23 cellular contexts compared by ENCODE assay signal in the genomic region with DNA sequence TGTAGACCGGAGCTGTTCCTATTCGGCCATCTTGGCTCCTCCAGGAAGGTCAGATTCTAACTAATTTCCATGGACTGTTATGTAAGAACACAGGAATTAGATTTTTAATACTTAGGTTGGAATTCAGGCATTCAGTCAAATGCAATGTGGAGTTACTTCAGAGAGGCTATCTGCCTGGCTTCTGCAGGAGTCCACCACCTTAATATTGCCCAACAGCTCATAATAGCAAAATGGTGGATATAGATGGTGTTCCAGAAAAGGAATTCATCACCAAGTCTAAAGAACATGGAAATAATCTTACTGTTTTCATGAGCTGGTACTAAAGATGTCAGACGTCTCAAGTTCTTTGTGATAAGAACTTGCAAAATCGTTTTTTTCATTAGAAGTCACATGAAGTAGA. TPM values are rescaled to one million over a fixed set of nuclear protein-coding genes. Genes with fewer than 3 reads are reported as not detected.
A peak's percentile ranks its signal among the peaks of the same experiment; 100 is the strongest.
DNase-seq lines count a peak whose midpoint lies in the region; ATAC-seq and TF ChIP-seq lines count a peak whose summit lies in the region.
"Had no signal": no experiment of that assay in that cellular context is flagged by ENCODE, and none has a peak within 500 bp of the region (broad histone marks: within the 10 kb centered on the region; RNA-seq: fewer than 3 reads in every experiment).

No MANE protein-coding gene starts in this region.

- no peak overlapping the region for H3K27ac ChIP-seq in IMR-90 (ENCODE audit: insufficient read depth, low read length)
- no peak overlapping the region for H3K27ac ChIP-seq in colonic mucosa
- no peak overlapping the region for H3K27ac ChIP-seq in iPS-20b (ENCODE audit: low read length)
- H3K27ac ChIP-seq in naive thymus-derived CD4-positive, alpha-beta T cell (ENCODE audit: low read depth, low read length), result no peak overlapping the region
- H3K27ac ChIP-seq: lower lobe of right lung had no signal

- in situ Hi-C loops in IMR-90 (cut with MboI; ENCODE audit: low sequenced_read_pairs), result no loop called here

- H2AK9ac ChIP-seq in IMR-90 (replicated peaks; ENCODE audit: low read depth, low read length, poor library complexity), result no peak overlapping the region

- no peak overlapping the region for H2BK15ac ChIP-seq in IMR-90 (ENCODE audit: low read depth, low read length)

- H3K79me1 ChIP-seq in IMR-90 (ENCODE audit: low read depth in 1 of 2, low read length in 2 of 2), result peaks cover 7 to 10% of the 10 kb centered on the region in 2 experiments; a peak in 2 of 4 replicates

- no peak overlapping the region for H4K91ac ChIP-seq in IMR-90 (ENCODE audit: insufficient read depth, low read depth, low read length)

- no TSS peak for BruUV-seq in IMR-90 (replicated peaks; lab: Mats Ljungman, UMichigan)

- no peak overlapping the region for H3K9ac ChIP-seq in IMR-90 (ENCODE audit: low read depth, low read length)
- no peak overlapping the region for H3K9ac ChIP-seq in colonic mucosa (ENCODE audit: low read depth in 2 of 2, low read length in 2 of 2)
- peak overlapping the region; percentile 71; the same call in 1 of the 2 replicates for H3K9ac ChIP-seq in iPS-20b (ENCODE audit: low read depth, low read length)

- H3K4me2 ChIP-seq in IMR-90 (ENCODE audit: low read depth, low read length), result no peak overlapping the region

- no peak overlapping the region for H3K4ac ChIP-seq in IMR-90 (ENCODE audit: low read depth, low read length)

- H3K36me3 Mint-ChIP-seq in progenitor cell of endocrine pancreas (ENCODE audit: insufficient read depth), result peaks cover 16% of the 10 kb centered on the region
- H3K36me3 Mint-ChIP-seq in naive thymus-derived CD4-positive, alpha-beta T cell, result peaks cover 0 to 34% (median 14%) of the 10 kb centered on the region in 5 donors

- H3K27me3 ChIP-seq in IMR-90 (ENCODE audit: control insufficient read depth, insufficient read depth, low read length) (no peaks in the 10 kb centered on the region), colonic mucosa (no peaks in the 10 kb centered on the region), iPS-20b (ENCODE audit: insufficient read depth, low read length) (no peaks in the 10 kb centered on the region)
- no peaks in the 10 kb centered on the region for H3K27me3 ChIP-seq in naive thymus-derived CD4-positive, alpha-beta T cell (ENCODE audit: control insufficient read depth in 2 of 2, insufficient read depth in 2 of 2, low read length in 2 of 2)
- H3K27me3 ChIP-seq: transverse colon had no signal

- no peak for TF ChIP-seq CTCF in IMR-90 (conservative IDR thresholded peaks at IDR 0.05; ENCODE audit: low read depth, low read length)
- no peak for TF ChIP-seq CTCF in colonic mucosa (IDR thresholded peaks at IDR 0.05)
- no peak for TF ChIP-seq CTCF in progenitor cell of endocrine pancreas (IDR thresholded peaks at IDR 0.05; ENCODE audit: unreplicated experiment)

- H3K56ac ChIP-seq in IMR-90 (ENCODE audit: extremely low read depth, insufficient read depth, low read length), result no peak overlapping the region

- POLR2A ChIA-PET in IMR-90 (lab: Charles Lee; ENCODE audit: unreplicated experiment), result no interaction called here
- POLR2A ChIA-PET in naive thymus-derived CD4-positive, alpha-beta T cell (lab: Charles Lee), result no interaction called here

- no peak overlapping the region for H2AFZ ChIP-seq in IMR-90 (replicated peaks; ENCODE audit: low read length, poor library complexity)

- H2BK5ac ChIP-seq in IMR-90 (ENCODE audit: low read depth, low read length, poor library complexity, severe bottlenecking), result no peak overlapping the region

- peaks cover 9% of the 10 kb centered on the region for H3K4me1 Mint-ChIP-seq in progenitor cell of endocrine pancreas (ENCODE audit: low read depth)
- H3K4me1 Mint-ChIP-seq in naive thymus-derived CD4-positive, alpha-beta T cell, result no peaks in the 10 kb centered on the region
- H3K4me1 Mint-ChIP-seq: activated naive CD4-positive, alpha-beta T cell treated with anti-CD3 and anti-CD28 coated beads, Interleukin-2, amount 50 U/mL, for 24 hours; CD8-positive, alpha-beta memory T cell had no signal

- peaks cover 3% of the 10 kb centered on the region for H3K36me3 ChIP-seq in IMR-90 (ENCODE audit: control insufficient read depth, insufficient read depth, low read length)
- no peaks in the 10 kb centered on the region for H3K36me3 ChIP-seq in colonic mucosa
- peaks cover 15% of the 10 kb centered on the region for H3K36me3 ChIP-seq in iPS-20b (ENCODE audit: insufficient read depth, low read depth, low read length)
- peaks cover 0 to 9% (median 0%) of the 10 kb centered on the region in 3 experiments for H3K36me3 ChIP-seq in naive thymus-derived CD4-positive, alpha-beta T cell (ENCODE audit: control insufficient read depth in 2 of 3, insufficient read depth in 3 of 3, low read length in 3 of 3)
- H3K36me3 ChIP-seq: transverse colon had no signal

- CTCF ChIA-PET in IMR-90 (lab: Yijun Ruan, JAX), result no interaction called here
- CTCF ChIA-PET in naive thymus-derived CD4-positive, alpha-beta T cell (lab: Charles Lee), result interaction anchor here (0.5 to 0.6 kb wide), 2 partner anchors 126 to 292 kb away, joined by 3 to 4 read pairs; no protein-coding TSS in a partner anchor

- H3K4me3 ChIP-seq in IMR-90 (ENCODE audit: insufficient read depth, low read depth, low read length), result no peak overlapping the region
- peak overlapping the region; percentile 5 for H3K4me3 ChIP-seq in colonic mucosa
- H3K4me3 ChIP-seq in iPS-20b (ENCODE audit: low read length), result peak overlapping the region; percentile 73
- H3K4me3 ChIP-seq in naive thymus-derived CD4-positive, alpha-beta T cell (ENCODE audit: low read length), result no peak overlapping the region
- H3K4me3 ChIP-seq: lower lobe of right lung had no signal

- no peak for ATAC-seq in IMR-90 (ENCODE audit: low read depth)
- no peak for ATAC-seq in GM19328 (IDR thresholded peaks at IDR 0.05; ENCODE audit: unreplicated experiment)
- ATAC-seq in naive thymus-derived CD4-positive, alpha-beta T cell, result no peak
- ATAC-seq: lower lobe of right lung; stimulated activated naive CD8-positive, alpha-beta T cell treated with anti-CD3 and anti-CD28 coated beads, Interleukin-15, Interleukin-2, amounts not matched to agents 100 U/mL and 50 U/mL, for 24 hours had no signal

- H2BK120ac ChIP-seq in IMR-90 (ENCODE audit: low read depth, low read length), result no peak overlapping the region

- WGBS in IMR-90 (ENCODE audit: extremely low coverage in 2 of 2, insufficient read length in 1 of 2), 2 experiments, result no CpG with 5 or more reads among the region's 4 CpGs

- intact Hi-C loops in IMR-90 (cut with micrococcal nuclease), result no loop called here
- intact Hi-C loops in colonic mucosa (cut with DNase I), result no loop called here
- intact Hi-C loops in naive thymus-derived CD4-positive, alpha-beta T cell (cut with micrococcal nuclease), result no loop called here

- H3K18ac ChIP-seq in IMR-90 (ENCODE audit: low read depth, low read length), result no peak overlapping the region

- dilution Hi-C loops in IMR-90 (cut with HindIII; ENCODE audit: low sequenced_read_pairs, unreplicated experiment), result no loop called here

- H3K9me3 ChIP-seq in IMR-90 (ENCODE audit: control insufficient read depth, insufficient read depth, low read length), result no peaks in the 10 kb centered on the region
- no peaks in the 10 kb centered on the region for H3K9me3 ChIP-seq in colonic mucosa
- no peaks in the 10 kb centered on the region for H3K9me3 ChIP-seq in iPS-20b (ENCODE audit: insufficient read depth, low read depth, low read length)
- no peaks in the 10 kb centered on the region for H3K9me3 ChIP-seq in naive thymus-derived CD4-positive, alpha-beta T cell (ENCODE audit: control insufficient read depth in 2 of 3, low read length in 3 of 3)
- H3K9me3 ChIP-seq: lower lobe of right lung, transverse colon had no signal

- no peak overlapping the region for H2BK20ac ChIP-seq in IMR-90 (ENCODE audit: low read depth, low read length)

- no peak overlapping the region for H4K5ac ChIP-seq in IMR-90 (ENCODE audit: low read depth, low read length)

- no peaks in the 10 kb centered on the region for H3K9me3 Mint-ChIP-seq in progenitor cell of endocrine pancreas (ENCODE audit: low read depth)
- no peaks in the 10 kb centered on the region for H3K9me3 Mint-ChIP-seq in naive thymus-derived CD4-positive, alpha-beta T cell
- H3K9me3 Mint-ChIP-seq: activated naive CD4-positive, alpha-beta T cell treated with anti-CD3 and anti-CD28 coated beads, Interleukin-2, amount 50 U/mL, for 24 hours; CD8-positive, alpha-beta memory T cell had no signal

- no peak for TF ChIP-seq RAD21 in IMR-90 (IDR thresholded peaks at IDR 0.05; ENCODE audit: low read length)

- H3K4me3 Mint-ChIP-seq in progenitor cell of endocrine pancreas (ENCODE audit: low read depth), result peak overlapping the region; percentile 81
- H3K4me3 Mint-ChIP-seq in naive thymus-derived CD4-positive, alpha-beta T cell, result no peak overlapping the region
- H3K4me3 Mint-ChIP-seq: activated naive CD4-positive, alpha-beta T cell treated with anti-CD3 and anti-CD28 coated beads, Interleukin-2, amount 50 U/mL, for 24 hours; CD8-positive, alpha-beta memory T cell had no signal

- H3K14ac ChIP-seq in IMR-90 (replicated peaks; ENCODE audit: low read depth, low read length), result no peak overlapping the region

- H4K8ac ChIP-seq in IMR-90 (ENCODE audit: low read depth in 2 of 2, low read length in 2 of 2), result no peak overlapping the region

- no peak overlapping the region for H3K23ac ChIP-seq in IMR-90 (ENCODE audit: low read depth, low read length)

- peaks cover 3% of the 10 kb centered on the region; the same call in 1 of the 2 replicates for H3K9me1 ChIP-seq in IMR-90 (ENCODE audit: insufficient read depth, low read length)

- TF ChIP-seq POLR2A in IMR-90 (IDR thresholded peaks at IDR 0.05; ENCODE audit: low read depth, low read length), result no peak

- H3K27ac Mint-ChIP-seq in progenitor cell of endocrine pancreas, result peak overlapping the region; percentile 97
- no peak overlapping the region for H3K27ac Mint-ChIP-seq in naive thymus-derived CD4-positive, alpha-beta T cell
- H3K27ac Mint-ChIP-seq: activated naive CD4-positive, alpha-beta T cell treated with anti-CD3 and anti-CD28 coated beads, Interleukin-2, amount 50 U/mL, for 24 hours had no signal

- H3K27me3 Mint-ChIP-seq in progenitor cell of endocrine pancreas, result no peaks in the 10 kb centered on the region
- no peaks in the 10 kb centered on the region for H3K27me3 Mint-ChIP-seq in naive thymus-derived CD4-positive, alpha-beta T cell
- H3K27me3 Mint-ChIP-seq: activated naive CD4-positive, alpha-beta T cell treated with anti-CD3 and anti-CD28 coated beads, Interleukin-2, amount 50 U/mL, for 24 hours; CD8-positive, alpha-beta memory T cell had no signal

- H4K20me1 ChIP-seq in IMR-90 (ENCODE audit: insufficient read depth, low read length), result peaks cover 11% of the 10 kb centered on the region; the same call in 1 of the 2 replicates

- no peak overlapping the region for H2AK5ac ChIP-seq in IMR-90 (ENCODE audit: low read depth, low read length)

- no peaks in the 10 kb centered on the region for H3K4me1 ChIP-seq in IMR-90 (ENCODE audit: control insufficient read depth, insufficient read depth, low read length)
- H3K4me1 ChIP-seq in colonic mucosa, result no peaks in the 10 kb centered on the region
- H3K4me1 ChIP-seq in iPS-20b (ENCODE audit: insufficient read depth, low read length), result no peaks in the 10 kb centered on the region
- no peaks in the 10 kb centered on the region for H3K4me1 ChIP-seq in naive thymus-derived CD4-positive, alpha-beta T cell (ENCODE audit: control insufficient read depth in 2 of 2, insufficient read depth in 2 of 2, low read length in 2 of 2)
- H3K4me1 ChIP-seq: lower lobe of right lung, transverse colon had no signal

- DNase-seq in IMR-90, result no peak
- DNase-seq in colonic mucosa, result no peak
- no peak for DNase-seq in progenitor cell of endocrine pancreas (ENCODE audit: low spot score, unreplicated experiment)
- no peak for DNase-seq in NCI-H1105 (lab: John Stamatoyannopoulos, UW)
- no peak for DNase-seq in naive thymus-derived CD4-positive, alpha-beta T cell
- DNase-seq: activated CD4-positive, alpha-beta T cell treated with anti-CD3 and anti-CD28 coated beads for 4 hours; CD8-positive, alpha-beta memory T cell; DMS79 treated with DMSO at 0.1 percent for 48 hours; effector memory CD4-positive, alpha-beta T cell; lower lobe of right lung; NCI-H1417; Right ventricle myocardium superior; stimulated activated CD4-positive, alpha-beta T cell treated with anti-CD3 and anti-CD28 coated beads, Interleukin-2, amount 100 ng/mL, for 48 hours; stimulated activated naive CD8-positive, alpha-beta T cell treated with anti-CD3 and anti-CD28 coated beads, Interleukin-15, Interleukin-2, amounts not matched to agents 100 U/mL and 50 U/mL, for 24 hours; transverse colon had no signal

RNA-seq across cellular contexts. Expression of a gene that starts 39.5 kb away (rescaled TPM):
- total RNA-seq in IMR-90 (2012; rRNA removed) (not detected in 2 replicates), colonic mucosa (under 1 TPM in 1 of 2 donors, not detected in 1; 0.16 TPM), progenitor cell of endocrine pancreas (not detected in 2 replicates)
- not detected in 2 replicates for polyA plus RNA-seq in IMR-90 (2012; rRNA removed)
- not detected in 2 replicates for polyA plus RNA-seq in IMR-90 (2012; cell fraction: cytosol; rRNA removed)
- not detected in 2 replicates for polyA plus RNA-seq in IMR-90 (2012; cell fraction: nucleus; rRNA removed; ENCODE audit: low replicate concordance)
- total RNA-seq in naive thymus-derived CD4-positive, alpha-beta T cell, result not detected
- not detected for polyA plus RNA-seq in naive thymus-derived CD4-positive, alpha-beta T cell
- total RNA-seq: astrocyte; CD8-positive, alpha-beta memory T cell; fibroblast of lung; H4; HT1080; lower lobe of right lung; myocyte; transverse colon had no signal
- polyA plus RNA-seq: CD8-positive, alpha-beta memory T cell; fibroblast of lung had no signal

RNA-seq across cellular contexts. Expression of a gene that starts 48.1 kb away (rescaled TPM):
- total RNA-seq in IMR-90 (2012; rRNA removed) (105 and 209 TPM in 2 replicates), colonic mucosa (100 to 1,000 TPM in 1 of 2 donors, 10 to 100 TPM in 1; 90.9 to 144 TPM), progenitor cell of endocrine pancreas (117 and 141 TPM in 2 replicates)
- 494 and 551 TPM in 2 replicates for polyA plus RNA-seq in IMR-90 (2012; rRNA removed)
- 298 and 1,288 TPM in 2 replicates for polyA plus RNA-seq in IMR-90 (2012; cell fraction: cytosol; rRNA removed)
- 125 and 513 TPM in 2 replicates for polyA plus RNA-seq in IMR-90 (2012; cell fraction: nucleus; rRNA removed; ENCODE audit: low replicate concordance)
- total RNA-seq in naive thymus-derived CD4-positive, alpha-beta T cell, result 100 to 1,000 TPM in 1 of 5 experiments, 10 to 100 TPM in 4; 73.8 to 143 (median 75.8) TPM
- 10 to 100 TPM; 84.9 to 90.2 TPM for polyA plus RNA-seq in naive thymus-derived CD4-positive, alpha-beta T cell

Comparison
In these comparisons a context has a peak if more than half of its experiments do, and no peak if none do; other contexts are left out.
1. H3K4me3 ChIP-seq: peak in colonic mucosa (single experiment) and iPS-20b (single experiment); none in IMR-90 (single experiment) and naive thymus-derived CD4-positive, alpha-beta T cell (single experiment).